Comparison of ENCODE assay signal across 24 cellular contexts in the genomic region with DNA sequence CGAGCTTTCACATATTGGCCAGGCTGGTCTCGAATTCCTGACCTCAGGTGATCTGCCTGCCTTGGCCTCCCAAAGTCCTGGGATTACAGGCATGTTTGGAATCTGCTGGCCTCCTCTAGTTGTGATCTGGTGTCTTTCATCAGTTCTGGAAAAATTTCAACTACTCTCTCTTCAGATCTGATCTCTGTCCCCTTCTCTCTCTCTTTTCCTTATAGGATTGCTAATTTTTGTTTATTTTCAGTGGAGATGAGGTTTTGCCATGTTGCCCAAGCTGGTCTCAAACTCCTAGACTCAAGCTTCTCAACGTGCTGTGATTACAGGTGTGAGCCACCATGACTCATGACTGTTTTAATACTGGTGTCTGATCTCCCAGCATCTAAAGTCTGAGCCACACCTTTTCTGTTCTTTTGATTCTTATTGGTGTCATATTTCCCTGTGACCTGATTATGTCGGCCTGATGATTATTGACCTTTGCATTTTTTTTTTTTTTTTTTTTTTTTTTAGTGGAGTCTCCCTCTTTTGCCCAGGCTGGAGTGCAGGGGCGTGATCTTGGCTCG. TPM values are rescaled to one million over a fixed set of nuclear protein-coding genes. Genes with fewer than 3 reads are reported as not detected.
DNase-seq lines count a peak whose midpoint lies in the region; ATAC-seq and TF ChIP-seq lines count a peak whose summit lies in the region.
"Had no signal": no experiment of that assay in that cellular context is flagged by ENCODE, and none has a peak within 500 bp of the region (broad histone marks: within the 10 kb centered on the region; RNA-seq: fewer than 3 reads in every experiment).

No MANE protein-coding gene starts in this region.

- no peak overlapping the region for H3K27ac Mint-ChIP-seq in immature natural killer cell
- H3K27ac Mint-ChIP-seq: CD4-positive, alpha-beta T cell; HFFc6 had no signal

- ATAC-seq in RWPE2 (ENCODE audit: low read depth), result peak; percentile 43; the same call in 1 of the 3 replicates
- no peak for ATAC-seq in HG02840 (IDR thresholded peaks at IDR 0.05; ENCODE audit: low FRiP score, unreplicated experiment)
- ATAC-seq: A549, GM12878 had no signal

- H3K4me3 Mint-ChIP-seq in immature natural killer cell, result no peak overlapping the region
- H3K4me3 Mint-ChIP-seq: CD4-positive, alpha-beta T cell; HFFc6 had no signal

- WGBS in mammary epithelial cell (ENCODE audit: low coverage, missing lambda C conversion rate), result 67% methylated on average over 4 of the region's 6 CpGs

- H3K4me1 ChIP-seq in mammary epithelial cell (ENCODE audit: insufficient read depth, low read length), result peaks cover 8% of the 10 kb centered on the region
- H3K4me1 ChIP-seq in breast epithelium, result no peaks in the 10 kb centered on the region
- H3K4me1 ChIP-seq in RWPE2 (ENCODE audit: insufficient read depth, poor library complexity, severe bottlenecking), result no peaks in the 10 kb centered on the region

- intact Hi-C loops in mammary epithelial cell (cut with micrococcal nuclease), result no loop called here
- intact Hi-C loops in breast epithelium (cut with DNase I; ENCODE audit: low total_unique reads), result no loop called here

- H3K4me3 ChIP-seq in mammary epithelial cell (replicated peaks in 1 of 3; ENCODE audit: insufficient read depth in 1 of 3, low read depth in 2 of 3, low read length in 3 of 3), result no peak overlapping the region
- H3K4me3 ChIP-seq in breast epithelium, result no peak overlapping the region
- H3K4me3 ChIP-seq in RWPE2 (ENCODE audit: severe bottlenecking), result no peak overlapping the region
- H3K4me3 ChIP-seq: A549, GM12878 had no signal

- H3K27me3 Mint-ChIP-seq in immature natural killer cell (ENCODE audit: low read depth in 3 of 3), result peaks cover 5 to 9% (median 6%) of the 10 kb centered on the region in 3 donors

- CTCF ChIA-PET in mammary epithelial cell (lab: Charles Lee; ENCODE audit: low non-redundant PET), result no interaction called here

- no peaks in the 10 kb centered on the region for H3K9me3 ChIP-seq in mammary epithelial cell (replicated peaks; ENCODE audit: insufficient read depth, low read length)
- no peaks in the 10 kb centered on the region for H3K9me3 ChIP-seq in breast epithelium
- H3K9me3 ChIP-seq in RWPE2 (ENCODE audit: severe bottlenecking), result no peaks in the 10 kb centered on the region
- H3K9me3 ChIP-seq: A549, SK-N-SH had no signal

- in situ Hi-C loops in mammary epithelial cell (cut with MboI; ENCODE audit: low sequenced_read_pairs in 2 of 2), result no loop called here

- H3K9ac ChIP-seq in mammary epithelial cell (ENCODE audit: insufficient read depth, low read length), result no peak overlapping the region
- H3K9ac ChIP-seq: SK-N-SH had no signal

- no peaks in the 10 kb centered on the region for H3K79me2 ChIP-seq in mammary epithelial cell (ENCODE audit: insufficient read depth, low read length)

- H2AFZ ChIP-seq in mammary epithelial cell (ENCODE audit: low read depth, low read length), result no peak overlapping the region

- H3K36me3 Mint-ChIP-seq in immature natural killer cell, result no peaks in the 10 kb centered on the region

- H3K9me3 Mint-ChIP-seq in immature natural killer cell, result no peaks in the 10 kb centered on the region
- H3K9me3 Mint-ChIP-seq: CD4-positive, alpha-beta T cell; HFFc6 had no signal

- DNase-seq in mammary epithelial cell (peak; percentile 53), breast epithelium (ENCODE audit: low spot score in 2 of 2) (no peak), RWPE2 (ENCODE audit: low spot score) (no peak), islet precursor cell (peak; percentile 63), immature natural killer cell (no peak), NCI-H187 treated with DMSO at 0.1 percent for 48 hours (lab: John Stamatoyannopoulos, UW) (no peak)
- DNase-seq: CD4-positive, alpha-beta T cell; DMS153; EL; HFFc6; KG1; NCI-H1417 treated with DMSO at 0.1 percent for 48 hours; NCI-H2081 treated with DMSO at 0.1 percent for 48 hours; NCI-H82; OCI-M1; SHP77 treated with DMSO at 0.1 percent for 48 hours; SK-N-SH had no signal

- H4K20me1 ChIP-seq in mammary epithelial cell (ENCODE audit: insufficient read depth, low read length), result no peaks in the 10 kb centered on the region

- H3K4me1 Mint-ChIP-seq in immature natural killer cell, result peaks cover 8 to 9% of the 10 kb centered on the region in 2 donors

- BruUV-seq in mammary epithelial cell (replicated peaks; lab: Mats Ljungman, UMichigan), result no TSS peak

- H3K27ac ChIP-seq in mammary epithelial cell (ENCODE audit: insufficient read depth, low read depth, low read length) (no peak overlapping the region), breast epithelium (no peak overlapping the region), RWPE2 (ENCODE audit: poor library complexity, severe bottlenecking) (no peak overlapping the region)
- H3K27ac ChIP-seq: A549 had no signal

- no peaks in the 10 kb centered on the region for H3K36me3 ChIP-seq in mammary epithelial cell (ENCODE audit: insufficient read depth, low read length)
- H3K36me3 ChIP-seq in breast epithelium, result no peaks in the 10 kb centered on the region
- H3K36me3 ChIP-seq in RWPE2 (ENCODE audit: low read depth), result no peaks in the 10 kb centered on the region

- H3K4me2 ChIP-seq in mammary epithelial cell (ENCODE audit: insufficient read depth, low read depth, low read length), result no peak overlapping the region
- H3K4me2 ChIP-seq: A549, SK-N-SH had no signal

- TF ChIP-seq CTCF in mammary epithelial cell (conservative IDR thresholded peaks at IDR 0.05 in 1 of 2, IDR thresholded peaks at IDR 0.05 in 1 of 2; ENCODE audit: extremely low read depth in 1 of 2, insufficient read depth in 1 of 2, low read depth in 1 of 2, low read length in 2 of 2) (no peak), breast epithelium (IDR thresholded peaks at IDR 0.05) (no peak), RWPE2 (IDR thresholded peaks at IDR 0.05; ENCODE audit: poor library complexity, severe bottlenecking) (no peak)

- H3K27me3 ChIP-seq in mammary epithelial cell (ENCODE audit: insufficient read depth, low read length) (peaks cover 3% of the 10 kb centered on the region), breast epithelium (no peaks in the 10 kb centered on the region), RWPE2 (ENCODE audit: insufficient read depth, poor library complexity, severe bottlenecking) (no peaks in the 10 kb centered on the region)

- dilution Hi-C loops in mammary epithelial cell (cut with HindIII; ENCODE audit: low sequenced_read_pairs), result loop anchor here (5.0 kb wide), 5 partner anchors 37 to 122 kb away; a partner anchor contains a TSS

- no peak for TF ChIP-seq POLR2A in breast epithelium (IDR thresholded peaks at IDR 0.05)

RNA-seq across cellular contexts. Expression of a gene that starts 10.4 kb away (rescaled TPM):
- total RNA-seq in mammary epithelial cell (not detected), breast epithelium (not detected)
- polyA plus RNA-seq in mammary epithelial cell (not detected), immature natural killer cell (not detected)
- not detected for polyA minus RNA-seq in mammary epithelial cell
- total RNA-seq: CD4-positive, alpha-beta T cell; GM12878; H4; HFFc6; NCI-H460; RPMI7951 had no signal
- polyA plus RNA-seq: A549, BJ, GM12878, SK-N-SH had no signal

RNA-seq across cellular contexts. Expression of a gene that starts 22.6 kb away (rescaled TPM):
- total RNA-seq in mammary epithelial cell (1 to 10 TPM; 1.8 to 8.9 TPM), breast epithelium (1 to 10 TPM; 2.0 to 5.9 (median 2.4) TPM)
- polyA plus RNA-seq in mammary epithelial cell (1.4 TPM), immature natural killer cell (under 1 TPM; 0.12 to 0.45 (median 0.13) TPM)
- 1.8 TPM for polyA minus RNA-seq in mammary epithelial cell

RNA-seq across cellular contexts. Expression of a gene that starts 39.0 kb away (rescaled TPM):
- total RNA-seq in mammary epithelial cell (10 to 100 TPM; 15.9 to 28.0 TPM), breast epithelium (10 to 100 TPM; 16.5 to 26.5 (median 19.7) TPM)
- polyA plus RNA-seq in mammary epithelial cell (5.7 TPM), immature natural killer cell (1 to 10 TPM; 3.4 to 9.4 (median 7.0) TPM)
- polyA minus RNA-seq in mammary epithelial cell, result 6.1 TPM

RNA-seq across cellular contexts. Expression of a gene that starts 48.7 kb away (rescaled TPM):
- total RNA-seq in mammary epithelial cell (not detected), breast epithelium (1 to 10 TPM in 2 of 3 donors, under 1 TPM in 1; 0.59 to 3.6 (median 1.1) TPM)
- polyA plus RNA-seq in mammary epithelial cell (0.01 TPM), immature natural killer cell (not detected)
- polyA minus RNA-seq in mammary epithelial cell, result not detected
- total RNA-seq: CD4-positive, alpha-beta T cell; NCI-H460; RPMI7951 had no signal

Comparison
In these comparisons a context has a peak if more than half of its experiments do, and no peak if none do; other contexts are left out.
1. DNase-seq: peak in mammary epithelial cell (single experiment) and islet precursor cell (single experiment); none in breast epithelium (0 of 2), RWPE2 (single experiment), immature natural killer cell (0 of 3) and NCI-H187 treated with DMSO at 0.1 percent for 48 hours (single experiment).